Comparison of ENCODE assay signal across 8 cellular contexts in genomic region chr1:232629250-232630046, GRCh38. TPM values are rescaled to one million over a fixed set of nuclear protein-coding genes. Genes with fewer than 3 reads are reported as not detected.
DNase-seq lines count a peak whose midpoint lies in the region; ATAC-seq and TF ChIP-seq lines count a peak whose summit lies in the region.

No MANE protein-coding gene starts in this region.

- ATAC-seq in GM19372 (IDR thresholded peaks at IDR 0.05; ENCODE audit: low read depth, unreplicated experiment), result peak; percentile 46
- ATAC-seq in HG03378 (IDR thresholded peaks at IDR 0.05; ENCODE audit: unreplicated experiment), result peak; percentile 16
- peak; percentile 35 for ATAC-seq in T-helper 17 cell
- ATAC-seq in memory B cell (ENCODE audit: low read depth), result peak; percentile 15

- H3K4me1 Mint-ChIP-seq in T-helper 17 cell, result peaks cover 28% of the 10 kb centered on the region
- H3K4me1 Mint-ChIP-seq in memory B cell, result peaks cover 4% of the 10 kb centered on the region

- H3K27me3 ChIP-seq in dorsolateral prefrontal cortex (no peaks in the 10 kb centered on the region), stomach (peaks cover 0 to 9% (median 3%) of the 10 kb centered on the region in 3 donors)

- TF ChIP-seq CTCF in dorsolateral prefrontal cortex (IDR thresholded peaks at IDR 0.05 in 54 of 56, conservative IDR thresholded peaks at IDR 0.05 in 2 of 56; ENCODE audit: low read depth in 1 of 56, partially characterized antibody in 56 of 56) (no peak), stomach (IDR thresholded peaks at IDR 0.05) (no peak)

- 0 to 1% (median 1%) methylated on average over 39 to 96 of the region's 96 CpGs for WGBS in stomach, 5 donors

- H3K27me3 Mint-ChIP-seq in T-helper 17 cell (peaks cover 28% of the 10 kb centered on the region), memory B cell (peaks cover 8% of the 10 kb centered on the region)

- H3K9me3 ChIP-seq in T-helper 17 cell (ENCODE audit: control insufficient read depth, low read length, poor library complexity, severe bottlenecking), result no peaks in the 10 kb centered on the region
- H3K9me3 ChIP-seq in stomach, result no peaks in the 10 kb centered on the region

- intact Hi-C loops in dorsolateral prefrontal cortex (cut with DNase I) (loop anchor here (2.0 to 10.0 kb wide), 12 partner anchors 121 to 763 kb away; partner anchors contain the start of genes MAP10 (in 2 of the 2) and NTPCR (in 2 of the 2)), stomach (cut with DNase I; ENCODE audit: low total_unique reads) (loop anchor here (10.0 kb wide), 3 partner anchors 325 to 605 kb away; partner anchors contain the start of gene NTPCR)

- peaks cover 5 to 61% (median 32%) of the 10 kb centered on the region in 4 donors for H3K4me1 ChIP-seq in stomach

- no peaks in the 10 kb centered on the region for H3K9me3 Mint-ChIP-seq in memory B cell

- TF ChIP-seq EP300 in stomach (IDR thresholded peaks at IDR 0.05), result no peak

- TF ChIP-seq POLR2A in stomach (IDR thresholded peaks at IDR 0.05), result no peak

- H3K27ac Mint-ChIP-seq in T-helper 17 cell (no peak overlapping the region), memory B cell (peak overlapping the region; percentile 19)

- H3K36me3 ChIP-seq in stomach, result no peaks in the 10 kb centered on the region

- H3K27ac ChIP-seq in dorsolateral prefrontal cortex, result peak overlapping the region in 55 of 59 donors; percentile 21 to 97 (median 70)
- H3K27ac ChIP-seq in stomach, result peak overlapping the region; percentile 32 to 95 (median 69)

- peak overlapping the region; percentile 53 to 92 (median 85) for H3K4me3 ChIP-seq in dorsolateral prefrontal cortex
- H3K4me3 ChIP-seq in stomach, result peak overlapping the region; percentile 72 to 93 (median 82)

- DNase-seq in CD1c-positive myeloid dendritic cell (ENCODE audit: extremely low spot score), result peak; percentile 54
- peak in 1 of 3 donors; percentile 8 for DNase-seq in T-helper 17 cell
- peak in 3 of 10 donors; percentile 45 to 61 (median 59) for DNase-seq in dorsolateral prefrontal cortex
- DNase-seq in memory B cell (ENCODE audit: low spot score in 2 of 2), result peak in 1 of 2 donors; percentile 23
- no peak for DNase-seq in stomach
- DNase-seq in MV-4-11 (lab: John Stamatoyannopoulos, UW), result no peak

- peak overlapping the region; percentile 89 for H3K4me3 Mint-ChIP-seq in T-helper 17 cell
- H3K4me3 Mint-ChIP-seq in memory B cell, result peak overlapping the region; percentile 66

- H3K36me3 Mint-ChIP-seq in T-helper 17 cell (ENCODE audit: low read depth) (no peaks in the 10 kb centered on the region), memory B cell (no peaks in the 10 kb centered on the region)

RNA-seq across cellular contexts. Expression of gene SIPA1L2, which starts 0.5 kb away (rescaled TPM):
- 1 to 10 TPM; 1.3 to 3.3 TPM for total RNA-seq in T-helper 17 cell
- 10 to 100 TPM; 24.3 to 66.4 (median 47.9) TPM for total RNA-seq in dorsolateral prefrontal cortex
- 100 to 1,000 TPM in 1 of 5 donors, 10 to 100 TPM in 3, 1 to 10 TPM in 1; 6.4 to 240 (median 37.5) TPM for total RNA-seq in stomach
- 1 to 10 TPM; 2.5 to 6.8 (median 4.1) TPM for polyA plus RNA-seq in stomach
